Comparison of ENCODE assay signal across 1 cellular context in the genomic region with DNA sequence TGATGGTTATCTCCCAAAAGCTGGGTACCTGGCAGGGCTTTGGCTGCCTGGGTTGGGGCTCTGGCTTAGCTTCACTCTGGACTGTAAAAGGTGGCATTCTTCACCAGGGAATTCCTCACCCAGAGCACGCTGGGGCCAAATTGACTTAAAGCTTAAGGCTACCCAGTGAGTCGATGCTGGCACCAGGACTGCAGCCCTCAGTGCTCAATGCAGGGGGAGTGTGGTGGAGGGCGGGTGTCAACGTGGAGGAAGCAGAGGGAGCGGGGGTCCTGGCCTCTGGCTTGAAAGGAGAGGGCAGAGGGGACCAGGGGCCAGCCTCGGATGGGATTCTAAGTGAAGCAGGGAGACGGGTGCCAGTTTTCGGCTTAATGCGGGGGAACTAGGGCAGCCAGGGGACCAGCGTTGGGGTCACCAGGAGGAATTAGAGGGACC.
TF ChIP-seq lines count a peak whose summit lies in the region.

No MANE protein-coding gene starts in this region.

TF ChIP-seq in HepG2, 621 proteins besides CTCF, POLR2A, EP300 and RAD21:
- no peak for TF ChIP-seq ZNF768 (CRISPR knock-in tag; IDR thresholded peaks at IDR 0.05)
- TF ChIP-seq MBNL3 (CRISPR knock-in tag; conservative IDR thresholded peaks at IDR 0.05), result no peak
- no peak for TF ChIP-seq SMAD3 (CRISPR knock-in tag; IDR thresholded peaks at IDR 0.05)
- TF ChIP-seq ZNF460 (CRISPR knock-in tag; IDR thresholded peaks at IDR 0.05; ENCODE audit: borderline replicate concordance), result no peak
- no peak for TF ChIP-seq ZNF652 (CRISPR knock-in tag; IDR thresholded peaks at IDR 0.05; ENCODE audit: borderline replicate concordance, low read depth)
- no peak for TF ChIP-seq TBP (CRISPR knock-in tag; IDR thresholded peaks at IDR 0.05)
- TF ChIP-seq TCF12 (IDR thresholded peaks at IDR 0.05), result no peak
- no peak for TF ChIP-seq TCF12 (CRISPR knock-in tag; IDR thresholded peaks at IDR 0.05)
- no peak for TF ChIP-seq ZNF235 (CRISPR knock-in tag; IDR thresholded peaks at IDR 0.05; ENCODE audit: borderline replicate concordance)
- TF ChIP-seq CBX2 (IDR thresholded peaks at IDR 0.05; ENCODE audit: low read depth, low read length), result no peak
- no peak for TF ChIP-seq CBX2 (CRISPR knock-in tag; IDR thresholded peaks at IDR 0.05; ENCODE audit: low read depth)
- TF ChIP-seq SRSF9 (IDR thresholded peaks at IDR 0.05; ENCODE audit: borderline replicate concordance, insufficient read depth, low read depth, low read length, poor library complexity, severe bottlenecking), result no peak
- no peak for TF ChIP-seq MAFG (CRISPR knock-in tag; IDR thresholded peaks at IDR 0.05)
- TF ChIP-seq AGO2 (optimal IDR thresholded peaks at IDR 0.05; ENCODE audit: low read depth, low read length), result peak; percentile 47
- TF ChIP-seq, protein P1, sequence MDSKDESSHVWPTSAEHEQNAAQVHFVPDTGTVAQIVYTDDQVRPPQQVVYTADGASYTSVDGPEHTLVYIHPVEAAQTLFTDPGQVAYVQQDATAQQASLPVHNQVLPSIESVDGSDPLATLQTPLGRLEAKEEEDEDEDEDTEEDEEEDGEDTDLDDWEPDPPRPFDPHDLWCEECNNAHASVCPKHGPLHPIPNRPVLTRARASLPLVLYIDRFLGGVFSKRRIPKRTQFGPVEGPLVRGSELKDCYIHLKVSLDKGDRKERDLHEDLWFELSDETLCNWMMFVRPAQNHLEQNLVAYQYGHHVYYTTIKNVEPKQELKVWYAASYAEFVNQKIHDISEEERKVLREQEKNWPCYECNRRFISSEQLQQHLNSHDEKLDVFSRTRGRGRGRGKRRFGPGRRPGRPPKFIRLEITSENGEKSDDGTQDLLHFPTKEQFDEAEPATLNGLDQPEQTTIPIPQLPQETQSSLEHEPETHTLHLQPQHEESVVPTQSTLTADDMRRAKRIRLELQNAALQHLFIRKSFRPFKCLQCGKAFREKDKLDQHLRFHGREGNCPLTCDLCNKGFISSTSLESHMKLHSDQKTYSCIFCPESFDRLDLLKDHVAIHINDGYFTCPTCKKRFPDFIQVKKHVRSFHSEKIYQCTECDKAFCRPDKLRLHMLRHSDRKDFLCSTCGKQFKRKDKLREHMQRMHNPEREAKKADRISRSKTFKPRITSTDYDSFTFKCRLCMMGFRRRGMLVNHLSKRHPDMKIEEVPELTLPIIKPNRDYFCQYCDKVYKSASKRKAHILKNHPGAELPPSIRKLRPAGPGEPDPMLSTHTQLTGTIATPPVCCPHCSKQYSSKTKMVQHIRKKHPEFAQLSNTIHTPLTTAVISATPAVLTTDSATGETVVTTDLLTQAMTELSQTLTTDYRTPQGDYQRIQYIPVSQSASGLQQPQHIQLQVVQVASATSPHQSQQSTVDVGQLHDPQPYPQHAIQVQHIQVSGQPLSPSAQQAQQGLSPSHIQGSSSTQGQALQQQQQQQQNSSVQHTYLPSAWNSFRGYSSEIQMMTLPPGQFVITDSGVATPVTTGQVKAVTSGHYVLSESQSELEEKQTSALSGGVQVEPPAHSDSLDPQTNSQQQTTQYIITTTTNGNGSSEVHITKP (CRISPR knock-in tag; IDR thresholded peaks at IDR 0.05; ENCODE audit: low read depth), result no peak
- 0 out of 2 replicates have a peak, but pooled peaks have one; percentile 29 for TF ChIP-seq ZSCAN25 (CRISPR knock-in tag; IDR thresholded peaks at IDR 0.05)
- no peak for TF ChIP-seq CREB1 (IDR thresholded peaks at IDR 0.05)
- no peak for TF ChIP-seq CREB1 (CRISPR knock-in tag; IDR thresholded peaks at IDR 0.05)
